ENCODE assay signal across 21 cellular contexts in genomic region chr6:14369717-14370116, GRCh38.
"Had no signal": no experiment of that assay in that cellular context is flagged by ENCODE, and none has a peak within 500 bp of the region (broad histone marks: within the 10 kb centered on the region; RNA-seq: fewer than 3 reads in every experiment).

No MANE protein-coding gene starts in this region.

- H2AFZ ChIP-seq: PC-9 had no signal

- H3K27me3 Mint-ChIP-seq: activated CD4-positive, alpha-beta T cell treated with anti-CD3 and anti-CD28 coated beads, Interleukin-2, amount 10 ng/mL, durations not matched to agents 24 days and 14 days; activated naive CD8-positive, alpha-beta T cell had no signal

- H3K36me3 Mint-ChIP-seq: activated CD4-positive, alpha-beta memory T cell treated with anti-CD3 and anti-CD28 coated beads for 36 hours; activated naive CD8-positive, alpha-beta T cell had no signal

- H3K4me3 ChIP-seq: cardiac muscle cell, PC-9 had no signal

- H3K27me3 ChIP-seq: brain microvascular endothelial cell, cardiac muscle cell had no signal

- H3K9me3 Mint-ChIP-seq: activated CD4-positive, alpha-beta memory T cell treated with anti-CD3 and anti-CD28 coated beads for 36 hours; activated CD4-positive, alpha-beta T cell treated with anti-CD3 and anti-CD28 coated beads, Interleukin-2, amount 10 ng/mL, durations not matched to agents 24 days and 14 days; activated naive CD4-positive, alpha-beta T cell treated with anti-CD3 and anti-CD28 coated beads for 36 hours; activated T-cell treated with anti-CD3 and anti-CD28 coated beads, Interleukin-2, amount 50 U/mL, for 4 hours; T-helper 1 cell treated with Interleukin-12 subunit alpha and Interleukin-12 subunit beta and Interleukin-4 antibody, amounts not matched to agents 30 μg/mL and 1 μg/mL, for 36 hours had no signal

- H3K36me3 ChIP-seq: brain microvascular endothelial cell, cardiac muscle cell had no signal

- H3K4me3 Mint-ChIP-seq: activated CD4-positive, alpha-beta memory T cell treated with anti-CD3 and anti-CD28 coated beads for 36 hours; activated CD4-positive, alpha-beta T cell treated with anti-CD3 and anti-CD28 coated beads, Interleukin-2, amount 10 ng/mL, durations not matched to agents 24 days and 14 days; activated naive CD4-positive, alpha-beta T cell treated with anti-CD3 and anti-CD28 coated beads for 36 hours; activated naive CD8-positive, alpha-beta T cell; activated T-cell treated with anti-CD3 and anti-CD28 coated beads, Interleukin-2, amount 50 U/mL, for 4 hours; T-helper 1 cell treated with Interleukin-12 subunit alpha and Interleukin-12 subunit beta and Interleukin-4 antibody, amounts not matched to agents 30 μg/mL and 1 μg/mL, for 36 hours had no signal

- H3K27ac Mint-ChIP-seq: activated CD4-positive, alpha-beta memory T cell treated with anti-CD3 and anti-CD28 coated beads for 36 hours; activated CD4-positive, alpha-beta T cell treated with anti-CD3 and anti-CD28 coated beads, Interleukin-2, amount 10 ng/mL, durations not matched to agents 24 days and 14 days; activated naive CD4-positive, alpha-beta T cell treated with anti-CD3 and anti-CD28 coated beads for 36 hours; activated naive CD8-positive, alpha-beta T cell; T-helper 1 cell treated with Interleukin-12 subunit alpha and Interleukin-12 subunit beta and Interleukin-4 antibody, amounts not matched to agents 30 μg/mL and 1 μg/mL, for 36 hours had no signal

- H3K4me2 ChIP-seq: PC-9 had no signal

- DNase-seq: activated CD4-positive, alpha-beta memory T cell treated with anti-CD3 and anti-CD28 coated beads for 36 hours; activated CD4-positive, alpha-beta T cell treated with anti-CD3 and anti-CD28 coated beads for 1 hour; activated CD4-positive, alpha-beta T cell treated with anti-CD3 and anti-CD28 coated beads, Interleukin-2, amount 10 ng/mL, durations not matched to agents 24 days and 14 days; activated CD8-positive, alpha-beta memory T cell treated with anti-CD3 and anti-CD28 coated beads for 24 hours; activated gamma-delta T cell; activated naive CD4-positive, alpha-beta T cell treated with anti-CD3 and anti-CD28 coated beads for 36 hours; activated T-cell treated with anti-CD3 and anti-CD28 coated beads, Interleukin-2, amount 50 U/mL, for 4 hours; brain microvascular endothelial cell; cerebellar nuclear complex; KG1; MM.1S; NCI-H1105; NCI-H1436; NCI-H1694 treated with DMSO at 0.1 percent for 48 hours; NCI-H2029 treated with DMSO at 0.1 percent for 48 hours; NCI-H524; PC-9; SHP77 treated with DMSO at 0.1 percent for 48 hours had no signal

- ATAC-seq: activated T-cell treated with anti-CD3 and anti-CD28 coated beads, Interleukin-2, amount 50 U/mL, for 4 hours had no signal

- H3K27ac ChIP-seq: brain microvascular endothelial cell, cardiac muscle cell, PC-9 had no signal
